ENCODE assay signal across 9 cellular contexts in the genomic region with DNA sequence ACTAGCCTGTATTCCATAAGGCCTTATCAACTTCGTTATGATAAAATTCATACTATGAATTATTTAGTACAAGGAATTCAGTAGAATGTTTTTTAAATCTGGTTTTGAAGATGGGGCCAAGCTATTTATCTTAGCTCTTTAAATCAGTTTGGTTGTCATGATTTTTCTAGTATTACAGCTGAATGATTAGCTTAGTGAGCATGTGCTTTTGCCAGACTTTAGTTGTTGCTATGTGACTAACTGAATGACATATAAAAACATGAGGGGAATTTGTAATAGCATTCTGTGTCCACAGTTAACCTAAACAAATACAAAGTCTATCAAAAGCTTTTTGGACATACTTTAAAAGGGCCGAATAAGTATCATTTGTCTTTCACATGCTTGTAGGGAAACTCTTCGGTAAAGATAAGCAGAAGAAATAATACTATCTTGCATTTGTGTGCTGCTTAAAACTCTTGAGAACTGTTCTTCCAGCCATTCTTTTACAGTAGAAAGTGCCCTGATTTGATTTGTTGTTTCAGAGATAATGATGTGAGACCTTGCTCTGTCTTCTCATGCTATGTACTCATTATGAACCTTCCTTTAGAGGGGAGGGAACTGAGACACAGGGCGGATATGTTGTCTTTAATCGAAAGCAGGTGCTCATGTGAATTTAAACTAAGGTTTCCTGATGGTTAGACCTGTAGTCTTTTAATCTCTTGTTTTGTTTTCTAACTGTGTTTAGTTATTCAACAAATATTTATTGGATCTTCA. TPM values are rescaled to one million over a fixed set of nuclear protein-coding genes. Genes with fewer than 3 reads are reported as not detected.
A peak's percentile ranks its signal among the peaks of the same experiment; 100 is the strongest.
DNase-seq lines count a peak whose midpoint lies in the region; ATAC-seq and TF ChIP-seq lines count a peak whose summit lies in the region.
"Had no signal": no experiment of that assay in that cellular context is flagged by ENCODE, and none has a peak within 500 bp of the region (broad histone marks: within the 10 kb centered on the region; RNA-seq: fewer than 3 reads in every experiment).

No MANE protein-coding gene starts in this region.

- H3K27me3 ChIP-seq in mammary epithelial cell (ENCODE audit: insufficient read depth, low read length) = no peaks in the 10 kb centered on the region
- no peaks in the 10 kb centered on the region for H3K27me3 ChIP-seq in endodermal cell (ENCODE audit: control insufficient read depth, insufficient read depth, low read length, poor library complexity, severe bottlenecking)
- no peaks in the 10 kb centered on the region for H3K27me3 ChIP-seq in BE2C

- H3K4me1 ChIP-seq in mammary epithelial cell (ENCODE audit: insufficient read depth, low read length) (peaks cover 12% of the 10 kb centered on the region), endodermal cell (ENCODE audit: control insufficient read depth, insufficient read depth, low read length) (peaks cover 16% of the 10 kb centered on the region), BE2C (no peaks in the 10 kb centered on the region)

- H3K4me3 ChIP-seq in mammary epithelial cell (replicated peaks in 1 of 3; ENCODE audit: insufficient read depth in 1 of 3, low read depth in 2 of 3, low read length in 3 of 3) (no peak overlapping the region), endodermal cell (ENCODE audit: low read length) (no peak overlapping the region), BE2C (ENCODE audit: low read depth, low read length) (no peak overlapping the region)
- H3K4me3 ChIP-seq: GM23338 had no signal

- H3K9me3 Mint-ChIP-seq in mesothelial cell of epicardium = no peaks in the 10 kb centered on the region
- no peaks in the 10 kb centered on the region for H3K9me3 Mint-ChIP-seq in endodermal cell
- H3K9me3 Mint-ChIP-seq: GM23338 had no signal

- TF ChIP-seq CTCF in mesothelial cell of epicardium (IDR thresholded peaks at IDR 0.05; ENCODE audit: unreplicated experiment) = no peak
- no peak for TF ChIP-seq CTCF in mammary epithelial cell (conservative IDR thresholded peaks at IDR 0.05 in 1 of 2, IDR thresholded peaks at IDR 0.05 in 1 of 2; ENCODE audit: extremely low read depth in 1 of 2, insufficient read depth in 1 of 2, low read depth in 1 of 2, low read length in 2 of 2)
- no peak for TF ChIP-seq CTCF in endodermal cell (conservative IDR thresholded peaks at IDR 0.05)
- TF ChIP-seq CTCF in BE2C (IDR thresholded peaks at IDR 0.05; ENCODE audit: low read depth, low read length) = no peak

- H3K4me2 ChIP-seq in mammary epithelial cell (ENCODE audit: insufficient read depth, low read depth, low read length) = no peak overlapping the region
- H3K4me2 ChIP-seq: GM23338 had no signal

- no peaks in the 10 kb centered on the region for H4K20me1 ChIP-seq in mammary epithelial cell (ENCODE audit: insufficient read depth, low read length)

- dilution Hi-C loops in mammary epithelial cell (cut with HindIII; ENCODE audit: low sequenced_read_pairs) = no loop called here

- ATAC-seq in GM18870 (IDR thresholded peaks at IDR 0.05; ENCODE audit: unreplicated experiment) = peak; percentile 74
- peak; percentile 81 for ATAC-seq in HG02798 (IDR thresholded peaks at IDR 0.05; ENCODE audit: poor library complexity, unreplicated experiment)
- ATAC-seq: GM23338 had no signal

- CTCF ChIA-PET in mammary epithelial cell (lab: Charles Lee; ENCODE audit: low non-redundant PET) = no interaction called here

- no peak overlapping the region for H2AFZ ChIP-seq in mammary epithelial cell (ENCODE audit: low read depth, low read length)
- H2AFZ ChIP-seq: GM23338 had no signal

- BruUV-seq in mammary epithelial cell (replicated peaks; lab: Mats Ljungman, UMichigan) = no TSS peak

- peaks cover 81% of the 10 kb centered on the region for H3K4me1 Mint-ChIP-seq in mesothelial cell of epicardium
- peaks cover 54% of the 10 kb centered on the region for H3K4me1 Mint-ChIP-seq in endodermal cell

- in situ Hi-C loops in mammary epithelial cell (cut with MboI; ENCODE audit: low sequenced_read_pairs in 2 of 2) = no loop called here

- H3K9ac ChIP-seq in mammary epithelial cell (ENCODE audit: insufficient read depth, low read length) (no peak overlapping the region), endodermal cell (ENCODE audit: extremely low read depth, low read length, poor library complexity, severe bottlenecking) (no peak overlapping the region)

- intact Hi-C loops in mammary epithelial cell (cut with micrococcal nuclease) = no loop called here

- H3K4me3 Mint-ChIP-seq in mesothelial cell of epicardium (no peak overlapping the region), endodermal cell (no peak overlapping the region)
- H3K4me3 Mint-ChIP-seq: GM23338 had no signal

- H3K9me3 ChIP-seq in mammary epithelial cell (replicated peaks; ENCODE audit: insufficient read depth, low read length) = no peaks in the 10 kb centered on the region
- no peaks in the 10 kb centered on the region for H3K9me3 ChIP-seq in endodermal cell (ENCODE audit: control insufficient read depth, low read length)
- no peaks in the 10 kb centered on the region for H3K9me3 ChIP-seq in BE2C

- WGBS in mammary epithelial cell (ENCODE audit: low coverage, missing lambda C conversion rate) = 85% methylated on average over 5 of the region's 5 CpGs
- 82 to 83% methylated on average over 1 to 4 of the region's 5 CpGs for WGBS in endodermal cell (ENCODE audit: insufficient coverage in 1 of 2, insufficient read length in 1 of 2), 2 experiments

- H3K27ac ChIP-seq in mammary epithelial cell (ENCODE audit: insufficient read depth, low read depth, low read length) (no peak overlapping the region), endodermal cell (ENCODE audit: low read depth, low read length) (no peak overlapping the region)

- H3K79me2 ChIP-seq in mammary epithelial cell (ENCODE audit: insufficient read depth, low read length) = peaks cover 96% of the 10 kb centered on the region

- peak; percentile 4 for DNase-seq in T-helper 22 cell (ENCODE audit: low read depth)
- no peak for DNase-seq in mesothelial cell of epicardium (ENCODE audit: low spot score in 2 of 2, unreplicated experiment in 2 of 2)
- DNase-seq in NCI-H1436 treated with DMSO at 0.1 percent for 48 hours (lab: John Stamatoyannopoulos, UW) = no peak
- DNase-seq in mammary epithelial cell = no peak
- DNase-seq in endodermal cell = no peak
- DNase-seq in BE2C = no peak

- H3K36me3 Mint-ChIP-seq in mesothelial cell of epicardium (no peaks in the 10 kb centered on the region), endodermal cell (ENCODE audit: low read depth) (no peaks in the 10 kb centered on the region)

- H3K36me3 ChIP-seq in mammary epithelial cell (ENCODE audit: insufficient read depth, low read length) = no peaks in the 10 kb centered on the region
- no peaks in the 10 kb centered on the region for H3K36me3 ChIP-seq in endodermal cell (ENCODE audit: control insufficient read depth, insufficient read depth, low read length)
- no peaks in the 10 kb centered on the region for H3K36me3 ChIP-seq in BE2C

- H3K27me3 Mint-ChIP-seq in mesothelial cell of epicardium (ENCODE audit: low read depth) (no peaks in the 10 kb centered on the region), endodermal cell (ENCODE audit: insufficient read depth) (no peaks in the 10 kb centered on the region)

- H3K27ac Mint-ChIP-seq in mesothelial cell of epicardium (peak overlapping the region; percentile 85), endodermal cell (no peak overlapping the region)

RNA-seq across cellular contexts. Expression of gene NEK7, which starts 18.8 kb away (rescaled TPM):
- total RNA-seq in mesothelial cell of epicardium = 58.3 to 63.2 TPM (median 61.6 TPM) in 3 replicates
- total RNA-seq in mammary epithelial cell = 10 to 100 TPM; 51.2 to 89.2 TPM
- polyA plus RNA-seq in mammary epithelial cell = 48.0 TPM
- 71.3 TPM for polyA minus RNA-seq in mammary epithelial cell
- total RNA-seq in endodermal cell = 10 to 100 TPM; 24.2 to 26.8 TPM
- polyA plus RNA-seq in endodermal cell (2013, experiment 1 of 2) = 21.3 TPM
- 23.9 TPM for polyA plus RNA-seq in endodermal cell (2013, experiment 2 of 2)
- 6.1 TPM for polyA plus RNA-seq in BE2C (2012; ENCODE audit: insufficient read depth, insufficient read length, low read depth)
